ENCODE assay signal across 22 cellular contexts in the genomic region with DNA sequence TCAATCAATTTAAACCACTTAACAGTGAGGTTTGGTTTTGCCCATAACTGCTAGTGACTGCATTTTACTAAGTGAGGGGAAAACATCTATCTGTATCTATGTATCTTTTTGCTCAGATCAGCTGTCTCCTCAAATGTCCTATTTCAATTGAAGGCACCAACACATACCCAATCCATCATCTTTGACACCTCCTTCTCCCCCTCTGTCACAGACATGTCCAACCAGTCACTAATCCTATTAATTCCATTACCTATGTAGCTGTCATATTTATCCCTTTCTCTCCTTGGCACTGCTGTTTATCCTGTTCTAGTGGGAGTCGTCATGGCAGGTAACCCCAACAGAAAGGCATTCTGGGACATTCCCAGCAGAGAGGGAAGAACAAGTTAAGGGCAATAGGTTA.
"Had no signal": no experiment of that assay in that cellular context is flagged by ENCODE, and none has a peak within 500 bp of the region (broad histone marks: within the 10 kb centered on the region; RNA-seq: fewer than 3 reads in every experiment).

No MANE protein-coding gene starts in this region.

- H3K9ac ChIP-seq: SK-N-SH had no signal

- ATAC-seq: Panc1, PC-3, T-cell had no signal

- H3K9me3 ChIP-seq: SK-N-SH had no signal

- FAIRE-seq: HTR-8/SVneo had no signal

- H3K4me2 ChIP-seq: SK-N-SH had no signal

- DNase-seq: KBM-7; MV-4-11; NCI-H1048; NCI-H1105; NCI-H1417; NCI-H1436 treated with DMSO at 0.1 percent for 48 hours; NCI-H187 treated with DMSO at 0.1 percent for 48 hours; NCI-H2107; NCI-H2171 treated with DMSO at 0.1 percent for 48 hours; NCI-H446 treated with DMSO at 0.1 percent for 48 hours; NCI-H510A treated with DMSO at 0.1 percent for 48 hours; NCI-H526; NK-92 treated with Interleukin-12 subunit alpha and Interleukin-12 subunit beta, amount 100 ng/mL, for 24 hours; PC-3; SHP77; SW 1271; T-cell had no signal

- H3K27ac ChIP-seq: HL-60, RWPE1 had no signal
